ENCODE assay signal across 34 cellular contexts in genomic region chr4:32962100-32962499, GRCh38.
"Had no signal": no experiment of that assay in that cellular context is flagged by ENCODE, and none has a peak within 500 bp of the region (broad histone marks: within the 10 kb centered on the region; RNA-seq: fewer than 3 reads in every experiment).

No MANE protein-coding gene starts in this region.

- H3K27ac ChIP-seq: brain microvascular endothelial cell, epithelial cell of prostate, esophagus squamous epithelium, WERI-Rb-1 had no signal

- H3K9me3 Mint-ChIP-seq: activated B cell treated with CpG ODN at 0.5 μM for 24 hours; activated naive CD8-positive, alpha-beta T cell treated with anti-CD3 and anti-CD28 coated beads, Interleukin-2, amount 10 ng/mL, durations not matched to agents 7 days and 5 days had no signal

- H3K36me3 Mint-ChIP-seq: activated CD4-positive, alpha-beta memory T cell treated with anti-CD3 and anti-CD28 coated beads for 36 hours; activated CD8-positive, alpha-beta memory T cell treated with anti-CD3 and anti-CD28 coated beads, Interleukin-2, amount 10 ng/mL, durations not matched to agents 7 days and 5 days; activated naive CD4-positive, alpha-beta T cell treated with anti-CD3 and anti-CD28 coated beads, Interleukin-2, amount 10 ng/mL, durations not matched to agents 7 days and 5 days; activated naive CD4-positive, alpha-beta T cell treated with anti-CD3 and anti-CD28 coated beads, Interleukin-2, amount 50 U/mL, for 72 hours; activated naive CD8-positive, alpha-beta T cell treated with anti-CD3 and anti-CD28 coated beads, Interleukin-2, amount 10 ng/mL, durations not matched to agents 7 days and 5 days had no signal

- H3K4me3 ChIP-seq: esophagus squamous epithelium had no signal

- H3K9me3 ChIP-seq: esophagus squamous epithelium had no signal

- DNase-seq: activated B cell treated with CpG ODN at 0.5 μM for 24 hours; activated CD4-positive, alpha-beta memory T cell treated with anti-CD3 and anti-CD28 coated beads for 36 hours; activated CD4-positive, alpha-beta T cell treated with anti-CD3 and anti-CD28 coated beads for 48 hours; activated CD4-positive, alpha-beta T cell treated with anti-CD3 and anti-CD28 coated beads, Interleukin-2, amount 50 U/mL, for 1 hour; activated CD8-positive, alpha-beta memory T cell treated with anti-CD3 and anti-CD28 coated beads, Interleukin-2, amount 10 ng/mL, durations not matched to agents 7 days and 5 days; activated CD8-positive, alpha-beta memory T cell treated with anti-CD3 and anti-CD28 coated beads, Interleukin-2, amount 50 U/mL, for 4 hours; activated CD8-positive, alpha-beta T cell treated with anti-CD3 and anti-CD28 coated beads, Interleukin-2, amount 10 ng/mL, durations not matched to agents 7 days and 5 days; activated gamma-delta T cell; activated naive CD4-positive, alpha-beta T cell; activated naive CD4-positive, alpha-beta T cell treated with anti-CD3 and anti-CD28 coated beads, Interleukin-2, amount 10 ng/mL, durations not matched to agents 7 days and 5 days; activated naive CD8-positive, alpha-beta T cell treated with anti-CD3 and anti-CD28 coated beads, Interleukin-2, amount 10 ng/mL, durations not matched to agents 7 days and 5 days; activated T-cell treated with anti-CD3 and anti-CD28 coated beads, Interleukin-2, amount 50 U/mL, for 1 hour; activated T-cell treated with anti-CD3 and anti-CD28 coated beads, Interleukin-2, amount 50 U/mL, for 48 hours; amniotic stem cell; anterior cingulate cortex; brain microvascular endothelial cell; caudate nucleus; cortex of kidney; dermis blood vessel endothelial cell; effector CD4-positive, alpha-beta T cell; effector memory CD8-positive, alpha-beta T cell; esophagus squamous epithelium; foreskin fibroblast; head of caudate nucleus; T-helper 1 cell; T-helper 17 cell; T1000; WERI-Rb-1 had no signal

- H3K4me3 Mint-ChIP-seq: activated B cell treated with CpG ODN at 0.5 μM for 24 hours; activated CD4-positive, alpha-beta memory T cell treated with anti-CD3 and anti-CD28 coated beads for 36 hours; activated CD8-positive, alpha-beta memory T cell treated with anti-CD3 and anti-CD28 coated beads, Interleukin-2, amount 10 ng/mL, durations not matched to agents 7 days and 5 days; activated CD8-positive, alpha-beta T cell treated with anti-CD3 and anti-CD28 coated beads, Interleukin-2, amount 10 ng/mL, durations not matched to agents 7 days and 5 days; activated naive CD4-positive, alpha-beta T cell treated with anti-CD3 and anti-CD28 coated beads, Interleukin-2, amount 10 ng/mL, durations not matched to agents 7 days and 5 days; activated naive CD8-positive, alpha-beta T cell treated with anti-CD3 and anti-CD28 coated beads, Interleukin-2, amount 10 ng/mL, durations not matched to agents 7 days and 5 days; activated T-helper 1 cell treated with anti-CD3 and anti-CD28 coated beads, Interleukin-12 subunit alpha, Interleukin-12 subunit beta, Interleukin-2, Interleukin-4 antibody, amounts not matched to agents 30 ng/mL and 10 ng/mL and 1 ng/mL, durations not matched to agents 14 hours and 24 hours and 36 hours; effector memory CD8-positive, alpha-beta T cell; T-helper 17 cell; T-helper 2 cell treated with Interferon-gamma antibody and Interleukin-4, amounts not matched to agents 5 μg/mL and 100 μg/mL, for 36 hours had no signal

- H3K27ac Mint-ChIP-seq: activated B cell treated with CpG ODN at 0.5 μM for 24 hours; activated CD4-positive, alpha-beta memory T cell treated with anti-CD3 and anti-CD28 coated beads for 36 hours; activated CD8-positive, alpha-beta memory T cell treated with anti-CD3 and anti-CD28 coated beads, Interleukin-2, amount 10 ng/mL, durations not matched to agents 7 days and 5 days; activated CD8-positive, alpha-beta T cell treated with anti-CD3 and anti-CD28 coated beads, Interleukin-2, amount 10 ng/mL, durations not matched to agents 7 days and 5 days; activated naive CD4-positive, alpha-beta T cell treated with anti-CD3 and anti-CD28 coated beads, Interleukin-2, amount 10 ng/mL, durations not matched to agents 7 days and 5 days; activated naive CD4-positive, alpha-beta T cell treated with anti-CD3 and anti-CD28 coated beads, Interleukin-2, amount 50 U/mL, for 72 hours; activated naive CD8-positive, alpha-beta T cell treated with anti-CD3 and anti-CD28 coated beads, Interleukin-2, amount 10 ng/mL, durations not matched to agents 7 days and 5 days; activated T-helper 1 cell treated with anti-CD3 and anti-CD28 coated beads, Interleukin-12 subunit alpha, Interleukin-12 subunit beta, Interleukin-2, Interleukin-4 antibody, amounts not matched to agents 30 ng/mL and 10 ng/mL and 1 ng/mL, durations not matched to agents 14 hours and 24 hours and 36 hours; activated T-helper 2 cell treated with anti-CD3 and anti-CD28 coated beads, Interferon-gamma antibody, Interleukin-2, Interleukin-4, amounts not matched to agents 10 μg/mL and 5 μg/mL and 100 μg/mL, durations not matched to agents 14 hours and 24 hours and 36 hours; effector memory CD8-positive, alpha-beta T cell; T-helper 17 cell; T-helper 2 cell treated with Interferon-gamma antibody and Interleukin-4, amounts not matched to agents 5 μg/mL and 100 μg/mL, for 36 hours had no signal

- H3K27me3 ChIP-seq: brain microvascular endothelial cell, esophagus squamous epithelium had no signal

- ATAC-seq: activated CD4-positive, CD25-positive, alpha-beta regulatory T cell treated with anti-CD3 and anti-CD28 coated beads, Interleukin-2, amount 50 U/mL, for 24 hours; activated CD8-positive, alpha-beta memory T cell treated with anti-CD3 and anti-CD28 coated beads, Interleukin-2, amount 10 ng/mL, durations not matched to agents 7 days and 5 days; activated CD8-positive, alpha-beta T cell treated with anti-CD3 and anti-CD28 coated beads, Interleukin-2, amount 10 ng/mL, durations not matched to agents 7 days and 5 days; activated naive CD4-positive, alpha-beta T cell treated with anti-CD3 and anti-CD28 coated beads, Interleukin-2, amount 50 U/mL, for 72 hours; effector memory CD8-positive, alpha-beta T cell; T-helper 17 cell had no signal

- H3K4me1 Mint-ChIP-seq: activated B cell treated with CpG ODN at 0.5 μM for 24 hours; activated CD8-positive, alpha-beta memory T cell treated with anti-CD3 and anti-CD28 coated beads, Interleukin-2, amount 10 ng/mL, durations not matched to agents 7 days and 5 days; activated naive CD4-positive, alpha-beta T cell treated with anti-CD3 and anti-CD28 coated beads, Interleukin-2, amount 10 ng/mL, durations not matched to agents 7 days and 5 days; activated naive CD8-positive, alpha-beta T cell treated with anti-CD3 and anti-CD28 coated beads, Interleukin-2, amount 10 ng/mL, durations not matched to agents 7 days and 5 days; T-helper 17 cell had no signal

- H3K36me3 ChIP-seq: brain microvascular endothelial cell, esophagus squamous epithelium, WERI-Rb-1 had no signal

- H3K4me1 ChIP-seq: esophagus squamous epithelium had no signal

- H3K27me3 Mint-ChIP-seq: activated B cell treated with CpG ODN at 0.5 μM for 24 hours; activated CD4-positive, alpha-beta memory T cell treated with anti-CD3 and anti-CD28 coated beads for 36 hours; activated CD8-positive, alpha-beta memory T cell treated with anti-CD3 and anti-CD28 coated beads, Interleukin-2, amount 10 ng/mL, durations not matched to agents 7 days and 5 days; activated naive CD4-positive, alpha-beta T cell treated with anti-CD3 and anti-CD28 coated beads, Interleukin-2, amount 10 ng/mL, durations not matched to agents 7 days and 5 days; activated naive CD8-positive, alpha-beta T cell treated with anti-CD3 and anti-CD28 coated beads, Interleukin-2, amount 10 ng/mL, durations not matched to agents 7 days and 5 days; effector memory CD8-positive, alpha-beta T cell; T-helper 17 cell had no signal
